Comparison of ENCODE assay signal across 15 cellular contexts in genomic region chr6:15274696-15275387, GRCh38. TPM values are rescaled to one million over a fixed set of nuclear protein-coding genes. Genes with fewer than 3 reads are reported as not detected.
A peak's percentile ranks its signal among the peaks of the same experiment; 100 is the strongest.
DNase-seq lines count a peak whose midpoint lies in the region; ATAC-seq, FAIRE-seq and TF ChIP-seq lines count a peak whose summit lies in the region.
"Had no signal": no experiment of that assay in that cellular context is flagged by ENCODE, and none has a peak within 500 bp of the region (broad histone marks: within the 10 kb centered on the region; RNA-seq: fewer than 3 reads in every experiment).

No MANE protein-coding gene starts in this region.

- no peak for TF ChIP-seq POLR2A in GM12878 (IDR thresholded peaks at IDR 0.05; ENCODE audit: low read depth, low read length)

- no peak for FAIRE-seq in GM12878 (lab: Jason Lieb, UNC)

- H3K4me3 Mint-ChIP-seq in natural killer cell = no peak overlapping the region
- H3K4me3 Mint-ChIP-seq in natural killer cell treated with Interleukin-12 subunit alpha and Interleukin-12 subunit beta and Interleukin-15 and Interleukin-18, amount 100 ng/mL, for 72 hours = no peak overlapping the region
- H3K4me3 Mint-ChIP-seq: activated T-cell treated with anti-CD3 and anti-CD28 coated beads, Interleukin-2, amount 50 U/mL, for 72 hours; central memory CD8-positive, alpha-beta T cell had no signal

- no peaks in the 10 kb centered on the region for H3K9me3 Mint-ChIP-seq in natural killer cell
- no peaks in the 10 kb centered on the region for H3K9me3 Mint-ChIP-seq in natural killer cell treated with Interleukin-12 subunit alpha and Interleukin-12 subunit beta and Interleukin-15 and Interleukin-18, amount 100 ng/mL, for 72 hours
- H3K9me3 Mint-ChIP-seq: activated T-cell treated with anti-CD3 and anti-CD28 coated beads, Interleukin-2, amount 50 U/mL, for 72 hours; central memory CD8-positive, alpha-beta T cell had no signal

- no peaks in the 10 kb centered on the region for H3K27me3 ChIP-seq in GM12878 (replicated peaks in 1 of 2; ENCODE audit: control insufficient read depth in 2 of 2, insufficient read depth in 2 of 2, low read length in 1 of 2)

- TF ChIP-seq CTCF in natural killer cell (IDR thresholded peaks at IDR 0.05) (no peak), GM12878 (IDR thresholded peaks at IDR 0.05 in 2 of 3, conservative IDR thresholded peaks at IDR 0.05 in 1 of 3; ENCODE audit: control insufficient read depth in 2 of 3, extremely low read depth in 1 of 3, insufficient read depth in 1 of 3, low read depth in 3 of 3, low read length in 3 of 3) (peak in 2 of 3 experiments; percentile 13 to 29; a peak in 3 of 6 replicates)

- no peak for TF ChIP-seq EP300 in GM12878 (IDR thresholded peaks at IDR 0.05; ENCODE audit: borderline replicate concordance in 1 of 2, control insufficient read depth in 1 of 2, low read depth in 2 of 2, low read length in 2 of 2)

- peaks cover 79 to 87% of the 10 kb centered on the region in 2 donors for H3K4me1 Mint-ChIP-seq in natural killer cell
- H3K4me1 Mint-ChIP-seq in natural killer cell treated with Interleukin-12 subunit alpha and Interleukin-12 subunit beta and Interleukin-15 and Interleukin-18, amount 100 ng/mL, for 72 hours (ENCODE audit: low read depth in 2 of 2) = peaks cover 46 to 51% of the 10 kb centered on the region in 2 donors

- RAD21 ChIA-PET in GM12878 (lab: Charles Lee; ENCODE audit: unreplicated experiment) = interaction anchor here (0.6 to 2.9 kb wide), 6 partner anchors 9 to 458 kb away, joined by 3 to 14 read pairs (median 5); partner anchors contain the start of gene JARID2

- H3K9ac ChIP-seq in GM12878 (ENCODE audit: control insufficient read depth, insufficient read depth, low read length) = no peak overlapping the region

- SMC1A ChIA-PET in GM12878 (lab: Charles Lee; ENCODE audit: uncharacterized antibody, unreplicated experiment) = interaction anchor here (0.9 to 8.5 kb wide), 7 partner anchors 8 to 136 kb away, joined by 3 to 89 read pairs (median 5); no protein-coding TSS in a partner anchor

- intact Hi-C loops in natural killer cell (cut with micrococcal nuclease) = no loop called here
- intact Hi-C loops in GM12878 (cut with micrococcal nuclease; ENCODE audit: unreplicated experiment) = no loop called here

- CTCF ChIA-PET in GM12878 (lab: Yijun Ruan, JAX) = interaction anchor here (1.0 to 1.6 kb wide), 4 partner anchors 10 to 115 kb away, joined by 3 to 7 read pairs (median 4); no protein-coding TSS in a partner anchor

- 0 out of 2 replicates have a peak overlapping the region, but pooled peaks have one; percentile 38 for H3K4me2 ChIP-seq in GM12878 (ENCODE audit: control insufficient read depth, insufficient read depth)

- H4K20me1 ChIP-seq in GM12878 (ENCODE audit: control insufficient read depth, insufficient read depth) = peaks cover 8% of the 10 kb centered on the region; the same call in 1 of the 2 replicates

- BruUV-seq in GM12878 (replicated peaks; lab: Mats Ljungman, UMichigan) = no TSS peak

- H3K4me1 ChIP-seq in GM12878 (ENCODE audit: control insufficient read depth, insufficient read depth, low read length) = peaks cover 34% of the 10 kb centered on the region

- POLR2A ChIA-PET in GM12878 (lab: Charles Lee) = interaction anchor here (1.1 to 2.2 kb wide), 4 partner anchors 9 to 70 kb away, joined by 3 to 7 read pairs (median 4); no protein-coding TSS in a partner anchor

- no peaks in the 10 kb centered on the region for H3K9me3 ChIP-seq in GM12878 (replicated peaks; ENCODE audit: control insufficient read depth, insufficient read depth, low read length)

- ATAC-seq in natural killer cell = no peak
- ATAC-seq in natural killer cell treated with Interleukin-12 subunit alpha and Interleukin-12 subunit beta and Interleukin-15 and Interleukin-18, amount 100 ng/mL, for 72 hours = no peak
- 0 out of 3 replicates have a peak, but pooled peaks have one; percentile 14 for ATAC-seq in GM12878
- ATAC-seq in left lobe of liver = peak; percentile 86
- no peak for ATAC-seq in HG02938 (IDR thresholded peaks at IDR 0.05; ENCODE audit: unreplicated experiment)
- ATAC-seq in HG02870 (IDR thresholded peaks at IDR 0.05; ENCODE audit: unreplicated experiment) = no peak
- ATAC-seq: activated T-cell treated with anti-CD3 and anti-CD28 coated beads, Interleukin-2, amount 50 U/mL, for 72 hours; esophagus mucosa had no signal

- H3K4me3 ChIP-seq in GM12878 = no peak overlapping the region

- peak overlapping the region; percentile 13 to 56 for H3K27ac Mint-ChIP-seq in natural killer cell
- peak overlapping the region in 1 of 2 donors; percentile 54 for H3K27ac Mint-ChIP-seq in natural killer cell treated with Interleukin-12 subunit alpha and Interleukin-12 subunit beta and Interleukin-15 and Interleukin-18, amount 100 ng/mL, for 72 hours

- H3K79me2 ChIP-seq in GM12878 (ENCODE audit: control insufficient read depth, insufficient read depth, low read length) = peaks cover 89% of the 10 kb centered on the region

- in situ Hi-C loops in GM12878 (cut with MboI) = no loop called here

- H3K27ac ChIP-seq in GM12878 (ENCODE audit: control insufficient read depth, insufficient read depth) = no peak overlapping the region

- TF ChIP-seq RAD21 in GM12878 (IDR thresholded peaks at IDR 0.05; ENCODE audit: insufficient read depth, low read depth, low read length) = peak; percentile 42

- no peaks in the 10 kb centered on the region for H3K27me3 Mint-ChIP-seq in natural killer cell (ENCODE audit: low read depth in 2 of 2)
- H3K27me3 Mint-ChIP-seq in natural killer cell treated with Interleukin-12 subunit alpha and Interleukin-12 subunit beta and Interleukin-15 and Interleukin-18, amount 100 ng/mL, for 72 hours = no peaks in the 10 kb centered on the region
- H3K27me3 Mint-ChIP-seq: central memory CD8-positive, alpha-beta T cell had no signal

- H2AFZ ChIP-seq in GM12878 (ENCODE audit: control insufficient read depth, low read depth, low read length) = no peak overlapping the region

- peaks cover 0 to 3% of the 10 kb centered on the region in 2 experiments; a peak in 2 of 4 replicates for H3K36me3 ChIP-seq in GM12878 (ENCODE audit: control insufficient read depth in 2 of 2, insufficient read depth in 2 of 2, low read length in 1 of 2)

- DNase-seq in natural killer cell (no peak), GM12878 (ENCODE audit: low read depth, low spot score) (no peak), left lobe of liver (ENCODE audit: low spot score) (peak; percentile 75), GM03348 (ENCODE audit: low spot score) (no peak), NCI-H526 treated with DMSO at 0.1 percent for 48 hours (lab: John Stamatoyannopoulos, UW) (no peak)
- no peak for DNase-seq in natural killer cell treated with Interleukin-12 subunit alpha and Interleukin-12 subunit beta and Interleukin-15 and Interleukin-18, amount 100 ng/mL, for 72 hours (ENCODE audit: low spot score)
- DNase-seq: activated CD4-positive, alpha-beta T cell treated with anti-CD3 and anti-CD28 coated beads for 1 hour; activated T-cell treated with anti-CD3 and anti-CD28 coated beads, Interleukin-2, amount 50 U/mL, for 72 hours; islet precursor cell; NCI-H1048; NCI-H774 had no signal

- no peaks in the 10 kb centered on the region for H3K36me3 Mint-ChIP-seq in natural killer cell
- no peaks in the 10 kb centered on the region for H3K36me3 Mint-ChIP-seq in natural killer cell treated with Interleukin-12 subunit alpha and Interleukin-12 subunit beta and Interleukin-15 and Interleukin-18, amount 100 ng/mL, for 72 hours

- 84% methylated on average over 2 of the region's 2 CpGs for WGBS in GM12878 (ENCODE audit: insufficient coverage, insufficient replicate concordance, low lambda C conversion rate, missing lambda C conversion rate)

TF ChIP-seq in GM12878, 131 proteins besides CTCF, POLR2A, EP300 and RAD21 (continues in another document):
- TF ChIP-seq HSF1 (IDR thresholded peaks at IDR 0.05; ENCODE audit: low read depth, low read length) = peak; percentile 88

RNA-seq across cellular contexts. Expression of gene JARID2, which starts 29.0 kb away (rescaled TPM):
- total RNA-seq in natural killer cell (10 to 100 TPM; 49.9 to 60.9 (median 60.5) TPM), GM12878 (2014; rRNA removed) (11.2 and 11.8 TPM in 2 replicates), GM12878 (2014; rRNA removed; fragmentation: Illumina TruSeq; extraction: Trizol) (12.4 and 13.4 TPM in 2 replicates), GM12878 (2021) (19.7 and 21.1 TPM in 2 replicates), left lobe of liver (3.8 TPM)
- total RNA-seq in natural killer cell treated with Interleukin-12 subunit alpha and Interleukin-12 subunit beta and Interleukin-15 and Interleukin-18, amount 100 ng/mL, for 72 hours = 10 to 100 TPM; 28.6 to 34.9 TPM
- total RNA-seq in GM12878 (2013; cell fraction: nucleolus; rRNA removed) = 86.6 and 96.7 TPM in 2 replicates
- 5.4 TPM for polyA plus RNA-seq in GM12878 (2011; ENCODE audit: low read depth)
- polyA plus RNA-seq in GM12878 (2011; rRNA removed) (17.9 and 21.6 TPM in 2 replicates), GM12878 (2014; fragmentation: Illumina TruSeq; extraction: Trizol) (13.7 and 14.6 TPM in 2 replicates), GM12878 (2014; fragmentation: Nextera tagmentation; extraction: Ambion mirVana) (1 to 10 TPM; 4.2 to 5.2 TPM), GM12878 (2014; rRNA removed) (12.2 and 12.7 TPM in 2 replicates), GM12878 (2016; fragmentation: Nextera tagmentation; extraction: Ambion mirVana) (1 to 10 TPM; 5.9 to 7.4 TPM)
- 20.8 and 21.1 TPM in 2 replicates for polyA plus RNA-seq in GM12878 (2011; cell fraction: cytosol; rRNA removed)
- polyA plus RNA-seq in GM12878 (2011; cell fraction: nucleus; rRNA removed) = 42.4 and 49.0 TPM in 2 replicates
- polyA plus RNA-seq in GM12878 (2012) = 11.3 and 12.0 TPM in 2 replicates
- polyA minus RNA-seq in GM12878 (2011; rRNA and poly(A)+ RNA removed) = 33.6 and 37.9 TPM in 2 replicates
- 12.0 and 16.0 TPM in 2 replicates for polyA minus RNA-seq in GM12878 (2011; cell fraction: cytosol; rRNA and poly(A)+ RNA removed)
- polyA minus RNA-seq in GM12878 (2011; cell fraction: nucleus; rRNA and poly(A)+ RNA removed) = 29.5 and 42.3 TPM in 2 replicates

Comparison
In these comparisons a context has a peak if more than half of its experiments do, and no peak if none do; other contexts are left out.
1. ATAC-seq: peak in GM12878 (single experiment) and left lobe of liver (single experiment); none in natural killer cell (0 of 3), natural killer cell treated with Interleukin-12 subunit alpha and Interleukin-12 subunit beta and Interleukin-15 and Interleukin-18, amount 100 ng/mL, for 72 hours (0 of 2), HG02938 (single experiment) and HG02870 (single experiment).